Comparison of ENCODE assay signal across 1 cellular context in the genomic region with DNA sequence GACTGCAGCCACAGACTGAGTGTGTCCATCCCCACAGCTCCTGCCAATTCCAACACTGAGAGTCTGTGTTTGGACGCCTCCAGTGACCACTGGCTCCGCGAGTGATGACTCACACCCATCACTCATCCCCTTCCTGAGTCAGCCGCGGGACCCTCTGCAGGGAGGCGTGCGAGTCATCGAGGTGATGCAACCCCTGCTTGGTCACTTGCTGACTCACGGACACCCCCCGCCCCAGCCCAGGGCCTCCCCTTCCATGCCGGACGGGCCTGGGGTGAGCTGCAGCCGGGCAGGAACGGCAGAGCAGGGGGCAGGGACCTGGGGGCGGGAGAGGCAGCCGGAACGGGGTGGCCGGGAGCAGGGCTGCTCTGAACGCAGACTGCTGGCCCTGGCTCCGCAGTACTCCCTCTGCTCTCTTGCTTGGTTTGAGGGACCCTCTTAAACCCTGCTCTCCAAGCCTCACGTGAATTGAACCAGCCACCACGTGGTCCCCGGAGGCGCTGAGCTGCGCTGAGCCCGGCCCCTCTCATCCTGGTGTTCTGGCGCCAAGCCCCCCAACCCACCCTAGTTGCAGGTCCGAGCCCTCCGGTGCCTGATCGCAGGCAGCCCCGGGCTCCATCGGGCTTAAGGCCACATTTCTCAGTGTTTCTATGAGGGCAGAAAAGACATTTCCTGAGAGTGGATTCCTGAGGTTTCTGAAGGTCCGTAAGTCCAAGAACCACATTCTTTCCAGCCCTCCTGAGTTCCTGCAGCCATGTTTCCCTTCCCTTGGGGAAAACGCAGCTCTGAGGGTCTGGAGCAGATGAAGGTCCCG.
A peak's percentile ranks its signal among the peaks of the same experiment; 100 is the strongest.
TF ChIP-seq lines count a peak whose summit lies in the region.

No MANE protein-coding gene starts in this region.

TF ChIP-seq in HEK293, 187 proteins besides CTCF, POLR2A, EP300 and RAD21 (continued from another document and continues in another):
- TF ChIP-seq SP3 (tag by site-specific recombination; IDR thresholded peaks at IDR 0.05): peak; percentile 37
- TF ChIP-seq ZBTB21 (tag by site-specific recombination; IDR thresholded peaks at IDR 0.05): peak; percentile 89
- peak; percentile 97 for TF ChIP-seq ZNF324 (tag by site-specific recombination; IDR thresholded peaks at IDR 0.05)
- no peak for TF ChIP-seq ZNF202 (tag by site-specific recombination; IDR thresholded peaks at IDR 0.05; ENCODE audit: borderline replicate concordance)
- TF ChIP-seq ZNF555 (tag by site-specific recombination; conservative IDR thresholded peaks at IDR 0.05): no peak
- no peak for TF ChIP-seq ZNF521 (tag by site-specific recombination; IDR thresholded peaks at IDR 0.05)
- no peak for TF ChIP-seq ZNF155 (tag by site-specific recombination; IDR thresholded peaks at IDR 0.05)
- TF ChIP-seq, protein P1, sequence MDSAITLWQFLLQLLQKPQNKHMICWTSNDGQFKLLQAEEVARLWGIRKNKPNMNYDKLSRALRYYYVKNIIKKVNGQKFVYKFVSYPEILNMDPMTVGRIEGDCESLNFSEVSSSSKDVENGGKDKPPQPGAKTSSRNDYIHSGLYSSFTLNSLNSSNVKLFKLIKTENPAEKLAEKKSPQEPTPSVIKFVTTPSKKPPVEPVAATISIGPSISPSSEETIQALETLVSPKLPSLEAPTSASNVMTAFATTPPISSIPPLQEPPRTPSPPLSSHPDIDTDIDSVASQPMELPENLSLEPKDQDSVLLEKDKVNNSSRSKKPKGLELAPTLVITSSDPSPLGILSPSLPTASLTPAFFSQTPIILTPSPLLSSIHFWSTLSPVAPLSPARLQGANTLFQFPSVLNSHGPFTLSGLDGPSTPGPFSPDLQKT (IDR thresholded peaks at IDR 0.05; ENCODE audit: borderline replicate concordance, low read depth, low read length): no peak
- no peak for TF ChIP-seq ZNF585B (tag by site-specific recombination; IDR thresholded peaks at IDR 0.05)
- TF ChIP-seq, protein P2, sequence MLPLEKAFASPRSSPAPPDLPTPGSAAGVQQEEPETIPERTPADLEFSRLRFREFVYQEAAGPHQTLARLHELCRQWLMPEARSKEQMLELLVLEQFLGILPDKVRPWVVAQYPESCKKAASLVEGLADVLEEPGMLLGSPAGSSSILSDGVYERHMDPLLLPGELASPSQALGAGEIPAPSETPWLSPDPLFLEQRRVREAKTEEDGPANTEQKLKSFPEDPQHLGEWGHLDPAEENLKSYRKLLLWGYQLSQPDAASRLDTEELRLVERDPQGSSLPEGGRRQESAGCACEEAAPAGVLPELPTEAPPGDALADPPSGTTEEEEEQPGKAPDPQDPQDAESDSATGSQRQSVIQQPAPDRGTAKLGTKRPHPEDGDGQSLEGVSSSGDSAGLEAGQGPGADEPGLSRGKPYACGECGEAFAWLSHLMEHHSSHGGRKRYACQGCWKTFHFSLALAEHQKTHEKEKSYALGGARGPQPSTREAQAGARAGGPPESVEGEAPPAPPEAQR (tag by site-specific recombination; IDR thresholded peaks at IDR 0.05): 0 out of 2 replicates have a peak, but pooled peaks have one; percentile 72
- TF ChIP-seq KLF1 (tag by site-specific recombination; IDR thresholded peaks at IDR 0.05): peak; percentile 46; the same call in 1 of the 2 replicates
- TF ChIP-seq, protein P3, sequence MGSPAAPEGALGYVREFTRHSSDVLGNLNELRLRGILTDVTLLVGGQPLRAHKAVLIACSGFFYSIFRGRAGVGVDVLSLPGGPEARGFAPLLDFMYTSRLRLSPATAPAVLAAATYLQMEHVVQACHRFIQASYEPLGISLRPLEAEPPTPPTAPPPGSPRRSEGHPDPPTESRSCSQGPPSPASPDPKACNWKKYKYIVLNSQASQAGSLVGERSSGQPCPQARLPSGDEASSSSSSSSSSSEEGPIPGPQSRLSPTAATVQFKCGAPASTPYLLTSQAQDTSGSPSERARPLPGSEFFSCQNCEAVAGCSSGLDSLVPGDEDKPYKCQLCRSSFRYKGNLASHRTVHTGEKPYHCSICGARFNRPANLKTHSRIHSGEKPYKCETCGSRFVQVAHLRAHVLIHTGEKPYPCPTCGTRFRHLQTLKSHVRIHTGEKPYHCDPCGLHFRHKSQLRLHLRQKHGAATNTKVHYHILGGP (tag by site-specific recombination; IDR thresholded peaks at IDR 0.05): no peak
- TF ChIP-seq, protein P4, sequence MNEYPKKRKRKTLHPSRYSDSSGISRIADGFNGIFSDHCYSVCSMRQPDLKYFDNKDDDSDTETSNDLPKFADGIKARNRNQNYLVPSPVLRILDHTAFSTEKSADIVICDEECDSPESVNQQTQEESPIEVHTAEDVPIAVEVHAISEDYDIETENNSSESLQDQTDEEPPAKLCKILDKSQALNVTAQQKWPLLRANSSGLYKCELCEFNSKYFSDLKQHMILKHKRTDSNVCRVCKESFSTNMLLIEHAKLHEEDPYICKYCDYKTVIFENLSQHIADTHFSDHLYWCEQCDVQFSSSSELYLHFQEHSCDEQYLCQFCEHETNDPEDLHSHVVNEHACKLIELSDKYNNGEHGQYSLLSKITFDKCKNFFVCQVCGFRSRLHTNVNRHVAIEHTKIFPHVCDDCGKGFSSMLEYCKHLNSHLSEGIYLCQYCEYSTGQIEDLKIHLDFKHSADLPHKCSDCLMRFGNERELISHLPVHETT (tag by site-specific recombination; IDR thresholded peaks at IDR 0.05): peak; percentile 79
- TF ChIP-seq ZNF776 (tag by site-specific recombination; IDR thresholded peaks at IDR 0.05; ENCODE audit: borderline replicate concordance): no peak
- no peak for TF ChIP-seq ZNF830 (tag by site-specific recombination; IDR thresholded peaks at IDR 0.05; ENCODE audit: low read depth)
- TF ChIP-seq, protein P5, sequence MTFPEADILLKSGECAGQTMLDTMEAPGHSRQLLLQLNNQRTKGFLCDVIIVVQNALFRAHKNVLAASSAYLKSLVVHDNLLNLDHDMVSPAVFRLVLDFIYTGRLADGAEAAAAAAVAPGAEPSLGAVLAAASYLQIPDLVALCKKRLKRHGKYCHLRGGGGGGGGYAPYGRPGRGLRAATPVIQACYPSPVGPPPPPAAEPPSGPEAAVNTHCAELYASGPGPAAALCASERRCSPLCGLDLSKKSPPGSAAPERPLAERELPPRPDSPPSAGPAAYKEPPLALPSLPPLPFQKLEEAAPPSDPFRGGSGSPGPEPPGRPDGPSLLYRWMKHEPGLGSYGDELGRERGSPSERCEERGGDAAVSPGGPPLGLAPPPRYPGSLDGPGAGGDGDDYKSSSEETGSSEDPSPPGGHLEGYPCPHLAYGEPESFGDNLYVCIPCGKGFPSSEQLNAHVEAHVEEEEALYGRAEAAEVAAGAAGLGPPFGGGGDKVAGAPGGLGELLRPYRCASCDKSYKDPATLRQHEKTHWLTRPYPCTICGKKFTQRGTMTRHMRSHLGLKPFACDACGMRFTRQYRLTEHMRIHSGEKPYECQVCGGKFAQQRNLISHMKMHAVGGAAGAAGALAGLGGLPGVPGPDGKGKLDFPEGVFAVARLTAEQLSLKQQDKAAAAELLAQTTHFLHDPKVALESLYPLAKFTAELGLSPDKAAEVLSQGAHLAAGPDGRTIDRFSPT (tag by site-specific recombination; IDR thresholded peaks at IDR 0.05): peak; percentile 92
- no peak for TF ChIP-seq BCL11B (tag by site-specific recombination; IDR thresholded peaks at IDR 0.05; ENCODE audit: low read depth)
- no peak for TF ChIP-seq ZNF211 (tag by site-specific recombination; IDR thresholded peaks at IDR 0.05; ENCODE audit: low read depth)
- TF ChIP-seq ZNF549 (tag by site-specific recombination; IDR thresholded peaks at IDR 0.05): no peak
- TF ChIP-seq ZNF341 (tag by site-specific recombination; IDR thresholded peaks at IDR 0.05; ENCODE audit: low read depth): no peak
- no peak for TF ChIP-seq ZNF112 (tag by site-specific recombination; IDR thresholded peaks at IDR 0.05)
- TF ChIP-seq ZNF76 (tag by site-specific recombination; IDR thresholded peaks at IDR 0.05; ENCODE audit: borderline replicate concordance, low read depth): 0 out of 2 replicates have a peak, but pooled peaks have one; percentile 24
- TF ChIP-seq ZXDB (tag by site-specific recombination; IDR thresholded peaks at IDR 0.05): peak; percentile 72
- no peak for TF ChIP-seq ZFP41 (tag by site-specific recombination; IDR thresholded peaks at IDR 0.05; ENCODE audit: borderline replicate concordance)
- no peak for TF ChIP-seq HOXA7 (CRISPR knock-in tag; IDR thresholded peaks at IDR 0.05; ENCODE audit: borderline replicate concordance)
- TF ChIP-seq KLF16 (tag by site-specific recombination; IDR thresholded peaks at IDR 0.05): peak; percentile 81
- TF ChIP-seq, protein P6, sequence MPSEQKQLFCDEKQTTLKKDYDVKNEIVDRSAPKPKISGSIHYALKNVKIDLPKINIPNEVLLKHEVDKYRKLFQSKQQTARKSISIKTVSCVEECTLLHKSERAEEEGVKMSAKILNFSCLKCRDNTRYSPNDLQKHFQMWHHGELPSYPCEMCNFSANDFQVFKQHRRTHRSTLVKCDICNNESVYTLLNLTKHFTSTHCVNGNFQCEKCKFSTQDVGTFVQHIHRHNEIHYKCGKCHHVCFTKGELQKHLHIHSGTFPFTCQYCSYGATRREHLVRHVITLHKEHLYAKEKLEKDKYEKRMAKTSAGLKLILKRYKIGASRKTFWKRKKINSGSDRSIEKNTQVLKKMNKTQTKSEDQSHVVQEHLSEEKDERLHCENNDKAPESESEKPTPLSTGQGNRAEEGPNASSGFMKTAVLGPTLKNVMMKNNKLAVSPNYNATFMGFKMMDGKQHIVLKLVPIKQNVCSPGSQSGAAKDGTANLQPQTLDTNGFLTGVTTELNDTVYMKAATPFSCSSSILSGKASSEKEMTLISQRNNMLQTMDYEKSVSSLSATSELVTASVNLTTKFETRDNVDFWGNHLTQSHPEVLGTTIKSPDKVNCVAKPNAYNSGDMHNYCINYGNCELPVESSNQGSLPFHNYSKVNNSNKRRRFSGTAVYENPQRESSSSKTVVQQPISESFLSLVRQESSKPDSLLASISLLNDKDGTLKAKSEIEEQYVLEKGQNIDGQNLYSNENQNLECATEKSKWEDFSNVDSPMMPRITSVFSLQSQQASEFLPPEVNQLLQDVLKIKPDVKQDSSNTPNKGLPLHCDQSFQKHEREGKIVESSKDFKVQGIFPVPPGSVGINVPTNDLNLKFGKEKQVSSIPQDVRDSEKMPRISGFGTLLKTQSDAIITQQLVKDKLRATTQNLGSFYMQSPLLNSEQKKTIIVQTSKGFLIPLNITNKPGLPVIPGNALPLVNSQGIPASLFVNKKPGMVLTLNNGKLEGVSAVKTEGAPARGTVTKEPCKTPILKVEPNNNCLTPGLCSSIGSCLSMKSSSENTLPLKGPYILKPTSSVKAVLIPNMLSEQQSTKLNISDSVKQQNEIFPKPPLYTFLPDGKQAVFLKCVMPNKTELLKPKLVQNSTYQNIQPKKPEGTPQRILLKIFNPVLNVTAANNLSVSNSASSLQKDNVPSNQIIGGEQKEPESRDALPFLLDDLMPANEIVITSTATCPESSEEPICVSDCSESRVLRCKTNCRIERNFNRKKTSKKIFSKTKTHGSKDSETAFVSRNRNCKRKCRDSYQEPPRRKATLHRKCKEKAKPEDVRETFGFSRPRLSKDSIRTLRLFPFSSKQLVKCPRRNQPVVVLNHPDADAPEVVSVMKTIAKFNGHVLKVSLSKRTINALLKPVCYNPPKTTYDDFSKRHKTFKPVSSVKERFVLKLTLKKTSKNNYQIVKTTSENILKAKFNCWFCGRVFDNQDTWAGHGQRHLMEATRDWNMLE (tag by site-specific recombination; conservative IDR thresholded peaks at IDR 0.05; ENCODE audit: low read depth): no peak
- TF ChIP-seq ZBTB17 (tag by site-specific recombination; IDR thresholded peaks at IDR 0.05): 0 out of 2 replicates have a peak, but pooled peaks have one; percentile 22
- no peak for TF ChIP-seq ZBTB48 (tag by site-specific recombination; IDR thresholded peaks at IDR 0.05)
- no peak for TF ChIP-seq ZNF677 (tag by site-specific recombination; IDR thresholded peaks at IDR 0.05)
- TF ChIP-seq, protein P7, sequence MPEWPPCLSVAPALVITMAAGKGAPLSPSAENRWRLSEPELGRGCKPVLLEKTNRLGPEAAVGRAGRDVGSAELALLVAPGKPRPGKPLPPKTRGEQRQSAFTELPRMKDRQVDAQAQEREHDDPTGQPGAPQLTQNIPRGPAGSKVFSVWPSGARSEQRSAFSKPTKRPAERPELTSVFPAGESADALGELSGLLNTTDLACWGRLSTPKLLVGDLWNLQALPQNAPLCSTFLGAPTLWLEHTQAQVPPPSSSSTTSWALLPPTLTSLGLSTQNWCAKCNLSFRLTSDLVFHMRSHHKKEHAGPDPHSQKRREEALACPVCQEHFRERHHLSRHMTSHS (tag by site-specific recombination; IDR thresholded peaks at IDR 0.05): 0 out of 2 replicates have a peak, but pooled peaks have one; percentile 46
- no peak for TF ChIP-seq ZNF184 (tag by site-specific recombination; IDR thresholded peaks at IDR 0.05)
- TF ChIP-seq SP7 (tag by site-specific recombination; IDR thresholded peaks at IDR 0.05): peak; percentile 94
- peak; percentile 95 for TF ChIP-seq ZIC2 (tag by site-specific recombination; IDR thresholded peaks at IDR 0.05)
- TF ChIP-seq ZEB2 (tag by site-specific recombination; IDR thresholded peaks at IDR 0.05): peak; percentile 94
- TF ChIP-seq GLIS2 (tag by site-specific recombination; IDR thresholded peaks at IDR 0.05): peak; percentile 98
- TF ChIP-seq ZNF433 (tag by site-specific recombination; IDR thresholded peaks at IDR 0.05; ENCODE audit: low read depth): no peak
- TF ChIP-seq, protein P8, sequence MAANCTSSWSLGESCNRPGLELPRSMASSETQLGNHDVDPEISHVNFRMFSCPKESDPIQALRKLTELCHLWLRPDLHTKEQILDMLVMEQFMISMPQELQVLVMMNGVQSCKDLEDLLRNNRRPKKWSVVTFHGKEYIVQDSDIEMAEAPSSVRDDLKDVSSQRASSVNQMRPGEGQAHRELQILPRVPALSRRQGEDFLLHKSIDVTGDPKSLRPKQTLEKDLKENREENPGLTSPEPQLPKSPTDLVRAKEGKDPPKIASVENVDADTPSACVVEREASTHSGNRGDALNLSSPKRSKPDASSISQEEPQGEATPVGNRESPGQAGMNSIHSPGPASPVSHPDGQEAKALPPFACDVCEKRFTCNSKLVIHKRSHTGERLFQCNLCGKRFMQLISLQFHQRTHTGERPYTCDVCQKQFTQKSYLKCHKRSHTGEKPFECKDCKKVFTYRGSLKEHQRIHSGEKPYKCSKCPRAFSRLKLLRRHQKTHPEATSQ (tag by site-specific recombination; IDR thresholded peaks at IDR 0.05): 0 out of 2 replicates have a peak, but pooled peaks have one; percentile 24
- TF ChIP-seq ZNF837 (tag by site-specific recombination; IDR thresholded peaks at IDR 0.05): no peak
- peak; percentile 80 for TF ChIP-seq ZFP69B (tag by site-specific recombination; IDR thresholded peaks at IDR 0.05)
- TF ChIP-seq, protein P9, sequence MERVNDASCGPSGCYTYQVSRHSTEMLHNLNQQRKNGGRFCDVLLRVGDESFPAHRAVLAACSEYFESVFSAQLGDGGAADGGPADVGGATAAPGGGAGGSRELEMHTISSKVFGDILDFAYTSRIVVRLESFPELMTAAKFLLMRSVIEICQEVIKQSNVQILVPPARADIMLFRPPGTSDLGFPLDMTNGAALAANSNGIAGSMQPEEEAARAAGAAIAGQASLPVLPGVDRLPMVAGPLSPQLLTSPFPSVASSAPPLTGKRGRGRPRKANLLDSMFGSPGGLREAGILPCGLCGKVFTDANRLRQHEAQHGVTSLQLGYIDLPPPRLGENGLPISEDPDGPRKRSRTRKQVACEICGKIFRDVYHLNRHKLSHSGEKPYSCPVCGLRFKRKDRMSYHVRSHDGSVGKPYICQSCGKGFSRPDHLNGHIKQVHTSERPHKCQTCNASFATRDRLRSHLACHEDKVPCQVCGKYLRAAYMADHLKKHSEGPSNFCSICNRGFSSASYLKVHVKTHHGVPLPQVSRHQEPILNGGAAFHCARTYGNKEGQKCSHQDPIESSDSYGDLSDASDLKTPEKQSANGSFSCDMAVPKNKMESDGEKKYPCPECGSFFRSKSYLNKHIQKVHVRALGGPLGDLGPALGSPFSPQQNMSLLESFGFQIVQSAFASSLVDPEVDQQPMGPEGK (tag by site-specific recombination; IDR thresholded peaks at IDR 0.05): peak; percentile 96
- TF ChIP-seq WT1 (tag by site-specific recombination; IDR thresholded peaks at IDR 0.05): peak; percentile 44; the same call in 1 of the 2 replicates
- no peak for TF ChIP-seq ZSCAN16 (tag by site-specific recombination; IDR thresholded peaks at IDR 0.05)
